In genomic region chr1:234170622-234171021, GRCh38 we compare ENCODE assay signal across 23 cellular contexts.
DNase-seq lines count a peak whose midpoint lies in the region; ATAC-seq and TF ChIP-seq lines count a peak whose summit lies in the region.
"Had no signal": no experiment of that assay in that cellular context is flagged by ENCODE, and none has a peak within 500 bp of the region (broad histone marks: within the 10 kb centered on the region; RNA-seq: fewer than 3 reads in every experiment).

No MANE protein-coding gene starts in this region.

- TF ChIP-seq CTCF in dorsolateral prefrontal cortex (IDR thresholded peaks at IDR 0.05 in 54 of 56, conservative IDR thresholded peaks at IDR 0.05 in 2 of 56; ENCODE audit: low read depth in 1 of 56, partially characterized antibody in 56 of 56): no peak

- H3K27me3 Mint-ChIP-seq in activated naive CD4-positive, alpha-beta T cell treated with anti-CD3 and anti-CD28 coated beads, Interleukin-2, amount 10 ng/mL, durations not matched to agents 7 days and 5 days: peaks cover 14% of the 10 kb centered on the region
- peaks cover 3% of the 10 kb centered on the region for H3K27me3 Mint-ChIP-seq in activated naive CD8-positive, alpha-beta T cell
- H3K27me3 Mint-ChIP-seq in stimulated activated naive CD8-positive, alpha-beta T cell treated with anti-CD3 and anti-CD28 coated beads, Interleukin-15, amount 100 ng/mL, for 72 hours: peaks cover 2% of the 10 kb centered on the region

- peaks cover 0 to 9% (median 0%) of the 10 kb centered on the region in 45 donors for H3K27me3 ChIP-seq in dorsolateral prefrontal cortex
- H3K27me3 ChIP-seq: hepatocyte, tibial artery had no signal

- H3K9me3 Mint-ChIP-seq in activated naive CD4-positive, alpha-beta T cell treated with anti-CD3 and anti-CD28 coated beads, Interleukin-2, amount 10 ng/mL, durations not matched to agents 7 days and 5 days: peaks cover 16% of the 10 kb centered on the region
- no peaks in the 10 kb centered on the region for H3K9me3 Mint-ChIP-seq in activated naive CD8-positive, alpha-beta T cell (ENCODE audit: low read depth)
- H3K9me3 Mint-ChIP-seq in stimulated activated naive CD8-positive, alpha-beta T cell treated with anti-CD3 and anti-CD28 coated beads, Interleukin-15, amount 100 ng/mL, for 72 hours: no peaks in the 10 kb centered on the region
- H3K9me3 Mint-ChIP-seq: neural crest cell had no signal

- peaks cover 60% of the 10 kb centered on the region for H3K4me1 Mint-ChIP-seq in activated naive CD4-positive, alpha-beta T cell treated with anti-CD3 and anti-CD28 coated beads, Interleukin-2, amount 10 ng/mL, durations not matched to agents 7 days and 5 days
- peaks cover 17% of the 10 kb centered on the region for H3K4me1 Mint-ChIP-seq in activated naive CD8-positive, alpha-beta T cell (ENCODE audit: low read depth)
- H3K4me1 Mint-ChIP-seq in stimulated activated naive CD8-positive, alpha-beta T cell treated with anti-CD3 and anti-CD28 coated beads, Interleukin-15, amount 100 ng/mL, for 72 hours: peaks cover 56% of the 10 kb centered on the region

- H3K36me3 Mint-ChIP-seq in activated naive CD4-positive, alpha-beta T cell treated with anti-CD3 and anti-CD28 coated beads, Interleukin-2, amount 10 ng/mL, durations not matched to agents 7 days and 5 days: peaks cover 25% of the 10 kb centered on the region
- H3K36me3 Mint-ChIP-seq in activated naive CD8-positive, alpha-beta T cell: no peaks in the 10 kb centered on the region

- H3K4me3 Mint-ChIP-seq in activated naive CD4-positive, alpha-beta T cell treated with anti-CD3 and anti-CD28 coated beads, Interleukin-2, amount 10 ng/mL, durations not matched to agents 7 days and 5 days: peak overlapping the region; percentile 43
- H3K4me3 Mint-ChIP-seq in activated naive CD8-positive, alpha-beta T cell: peak overlapping the region; percentile 20
- peak overlapping the region; percentile 18 to 61 for H3K4me3 Mint-ChIP-seq in stimulated activated naive CD8-positive, alpha-beta T cell treated with anti-CD3 and anti-CD28 coated beads, Interleukin-15, amount 100 ng/mL, for 72 hours
- H3K4me3 Mint-ChIP-seq: neural crest cell had no signal

- H3K4me3 ChIP-seq in dorsolateral prefrontal cortex: no peak overlapping the region
- H3K4me3 ChIP-seq: GM23248, hepatocyte, tibial artery had no signal

- peak overlapping the region; percentile 92 for H3K27ac Mint-ChIP-seq in activated naive CD4-positive, alpha-beta T cell treated with anti-CD3 and anti-CD28 coated beads, Interleukin-2, amount 10 ng/mL, durations not matched to agents 7 days and 5 days
- no peak overlapping the region for H3K27ac Mint-ChIP-seq in activated naive CD8-positive, alpha-beta T cell
- H3K27ac Mint-ChIP-seq in stimulated activated naive CD8-positive, alpha-beta T cell treated with anti-CD3 and anti-CD28 coated beads, Interleukin-15, amount 100 ng/mL, for 72 hours: peak overlapping the region; percentile 84 to 92

- ATAC-seq in stimulated activated naive CD8-positive, alpha-beta T cell treated with anti-CD3 and anti-CD28 coated beads, Interleukin-15, amount 100 ng/mL, for 72 hours: peak; percentile 74
- ATAC-seq in HG03280 (IDR thresholded peaks at IDR 0.05; ENCODE audit: unreplicated experiment): no peak

- CTCF ChIA-PET in activated naive CD4-positive, alpha-beta T cell treated with anti-CD3 and anti-CD28 coated beads, Interleukin-2, amount 10 ng/mL, durations not matched to agents 7 days and 5 days (lab: Charles Lee): interaction anchor here (0.9 to 7.0 kb wide), 5 partner anchors 17 to 139 kb away, joined by 3 to 41 read pairs (median 7); no protein-coding TSS in a partner anchor

- H3K27ac ChIP-seq in dorsolateral prefrontal cortex: no peak overlapping the region
- H3K27ac ChIP-seq: GM23248, hepatocyte, tibial artery, WERI-Rb-1 had no signal

- peak; percentile 63 for DNase-seq in activated naive CD4-positive, alpha-beta T cell treated with anti-CD3 and anti-CD28 coated beads, Interleukin-2, amount 10 ng/mL, durations not matched to agents 7 days and 5 days
- DNase-seq in activated naive CD4-positive, alpha-beta T cell treated with Interleukin-2 at 50 U/mL for 16 hours: no peak
- DNase-seq in SKM-1 (lab: John Stamatoyannopoulos, UW; ENCODE audit: unreplicated experiment) (peak; percentile 56), dorsolateral prefrontal cortex (no peak)
- DNase-seq in stimulated activated naive CD8-positive, alpha-beta T cell treated with anti-CD3 and anti-CD28 coated beads, Interleukin-15, amount 100 ng/mL, for 72 hours: peak in 1 of 2 donors; percentile 53
- no peak for DNase-seq in stimulated activated CD4-positive, alpha-beta T cell treated with anti-CD3 and anti-CD28 coated beads, Interleukin-12 subunit alpha, Interleukin-12 subunit beta, amount 100 ng/mL, for 4 hours
- DNase-seq: ACHN; activated effector memory CD4-positive, alpha-beta T cell treated with Interleukin-2 at 50 U/mL for 16 hours; dermis blood vessel endothelial cell; DMS 273 treated with DMSO at 0.1 percent for 48 hours; GM23248; Karpas-422; NCI-H1436; NCI-H510A treated with DMSO at 0.1 percent for 48 hours; posterior cingulate gyrus; SHP77; stimulated activated naive CD4-positive, alpha-beta T cell treated with Interleukin-2 at 50 U/mL for 16 hours; tibial artery had no signal

- intact Hi-C loops in dorsolateral prefrontal cortex (cut with DNase I): no loop called here

Comparison
In these comparisons a context has a peak if more than half of its experiments do, and no peak if none do; other contexts are left out.
1. DNase-seq: peak in activated naive CD4-positive, alpha-beta T cell treated with anti-CD3 and anti-CD28 coated beads, Interleukin-2, amount 10 ng/mL, durations not matched to agents 7 days and 5 days (single experiment) and SKM-1 (single experiment); none in activated naive CD4-positive, alpha-beta T cell treated with Interleukin-2 at 50 U/mL for 16 hours (single experiment), stimulated activated CD4-positive, alpha-beta T cell treated with anti-CD3 and anti-CD28 coated beads, Interleukin-12 subunit alpha, Interleukin-12 subunit beta, amount 100 ng/mL, for 4 hours (single experiment) and dorsolateral prefrontal cortex (0 of 10).
2. Peak in every context shown above with its lines, with median percentiles within 50 percentile points of each other: H3K4me3 Mint-ChIP-seq.